ENCODE assay signal across 26 cellular contexts in genomic region chr11:66085071-66085470, GRCh38. TPM values are rescaled to one million over a fixed set of nuclear protein-coding genes. Genes with fewer than 3 reads are reported as not detected.
DNase-seq lines count a peak whose midpoint lies in the region; ATAC-seq and TF ChIP-seq lines count a peak whose summit lies in the region.
"Had no signal": no experiment of that assay in that cellular context is flagged by ENCODE, and none has a peak within 500 bp of the region (broad histone marks: within the 10 kb centered on the region; RNA-seq: fewer than 3 reads in every experiment).

No MANE protein-coding gene starts in this region.

- H3K27me3 Mint-ChIP-seq in natural killer cell (ENCODE audit: low read depth in 2 of 2): no peaks in the 10 kb centered on the region
- H3K27me3 Mint-ChIP-seq in natural killer cell treated with Interleukin-12 subunit alpha and Interleukin-12 subunit beta and Interleukin-15 and Interleukin-18, amount 100 ng/mL, for 72 hours: no peaks in the 10 kb centered on the region
- no peaks in the 10 kb centered on the region for H3K27me3 Mint-ChIP-seq in T-helper 17 cell
- no peaks in the 10 kb centered on the region for H3K27me3 Mint-ChIP-seq in stimulated activated memory B cell treated with anti-CD40 and anti-IgM and Interleukin-4, amounts not matched to agents 10 μg/mL and 1 μg/mL and 100 μg/mL, for 72 hours
- H3K27me3 Mint-ChIP-seq: stimulated activated naive CD8-positive, alpha-beta T cell treated with anti-CD3 and anti-CD28 coated beads, Interleukin-15, amount 100 ng/mL, for 72 hours; type B pancreatic cell had no signal

- intact Hi-C loops in natural killer cell (cut with micrococcal nuclease): no loop called here

- ATAC-seq in natural killer cell: no peak
- ATAC-seq in natural killer cell treated with Interleukin-12 subunit alpha and Interleukin-12 subunit beta and Interleukin-15 and Interleukin-18, amount 100 ng/mL, for 72 hours: no peak
- no peak for ATAC-seq in T-helper 17 cell
- ATAC-seq in stimulated activated memory B cell treated with anti-CD40 and anti-IgM and Interleukin-4, amounts not matched to agents 10 μg/mL and 1 μg/mL and 100 μg/mL, for 72 hours: no peak
- ATAC-seq: gastroesophageal sphincter; K562; stimulated activated naive CD8-positive, alpha-beta T cell treated with anti-CD3 and anti-CD28 coated beads, Interleukin-15, amount 100 ng/mL, for 72 hours had no signal

- no peaks in the 10 kb centered on the region for H3K9me3 ChIP-seq in T-helper 17 cell (ENCODE audit: control insufficient read depth, low read length, poor library complexity, severe bottlenecking)
- H3K9me3 ChIP-seq: adrenal gland, gastroesophageal sphincter, prostate gland had no signal

- no peak for TF ChIP-seq CTCF in natural killer cell (IDR thresholded peaks at IDR 0.05)

- DNase-seq in natural killer cell (no peak), T-helper 17 cell (no peak), fibroblast of peridontal ligament (ENCODE audit: extremely low read depth) (peak; percentile 13), inferior parietal cortex (ENCODE audit: extremely low spot score) (no peak)
- no peak for DNase-seq in natural killer cell treated with Interleukin-12 subunit alpha and Interleukin-12 subunit beta and Interleukin-15 and Interleukin-18, amount 100 ng/mL, for 72 hours (ENCODE audit: low spot score)
- DNase-seq in activated CD4-positive, alpha-beta T cell treated with anti-CD3 and anti-CD28 coated beads, Interleukin-2, amount 50 U/mL, for 48 hours: no peak
- DNase-seq in effector CD4-positive, alpha-beta T cell: no peak
- DNase-seq: activated CD4-positive, alpha-beta T cell treated with anti-CD3 and anti-CD28 coated beads, Interleukin-2, amount 50 U/mL, for 4 hours; activated T-cell treated with anti-CD3 and anti-CD28 coated beads, Interleukin-2, amount 50 U/mL, for 48 hours; DMS79 treated with DMSO at 0.1 percent for 48 hours; mesenchymal stem cell; NCI-H2171 treated with DMSO at 0.1 percent for 48 hours; NCI-H526 treated with DMSO at 0.1 percent for 48 hours; Right ventricle myocardium superior; small intestine; stimulated activated CD4-positive, alpha-beta T cell treated with anti-CD3 and anti-CD28 coated beads, Interleukin-4, amount 100 ng/mL, for 1 hour; stimulated activated naive CD8-positive, alpha-beta T cell treated with anti-CD3 and anti-CD28 coated beads, Interleukin-15, amount 100 ng/mL, for 72 hours had no signal

- H3K36me3 Mint-ChIP-seq in natural killer cell: no peaks in the 10 kb centered on the region
- no peaks in the 10 kb centered on the region for H3K36me3 Mint-ChIP-seq in natural killer cell treated with Interleukin-12 subunit alpha and Interleukin-12 subunit beta and Interleukin-15 and Interleukin-18, amount 100 ng/mL, for 72 hours
- no peaks in the 10 kb centered on the region for H3K36me3 Mint-ChIP-seq in T-helper 17 cell (ENCODE audit: low read depth)
- H3K36me3 Mint-ChIP-seq in stimulated activated memory B cell treated with anti-CD40 and anti-IgM and Interleukin-4, amounts not matched to agents 10 μg/mL and 1 μg/mL and 100 μg/mL, for 72 hours: peaks cover 7% of the 10 kb centered on the region

- H3K4me3 Mint-ChIP-seq in natural killer cell (no peak overlapping the region), T-helper 17 cell (no peak overlapping the region)
- no peak overlapping the region for H3K4me3 Mint-ChIP-seq in natural killer cell treated with Interleukin-12 subunit alpha and Interleukin-12 subunit beta and Interleukin-15 and Interleukin-18, amount 100 ng/mL, for 72 hours
- H3K4me3 Mint-ChIP-seq in stimulated activated memory B cell treated with anti-CD40 and anti-IgM and Interleukin-4, amounts not matched to agents 10 μg/mL and 1 μg/mL and 100 μg/mL, for 72 hours: no peak overlapping the region
- H3K4me3 Mint-ChIP-seq: neural crest cell; stimulated activated naive CD8-positive, alpha-beta T cell treated with anti-CD3 and anti-CD28 coated beads, Interleukin-15, amount 100 ng/mL, for 72 hours; T-helper 1 cell treated with Interleukin-12 subunit alpha and Interleukin-12 subunit beta and Interleukin-4 antibody, amounts not matched to agents 30 μg/mL and 1 μg/mL, for 36 hours; type B pancreatic cell had no signal

- no peaks in the 10 kb centered on the region for H3K9me3 Mint-ChIP-seq in natural killer cell
- no peaks in the 10 kb centered on the region for H3K9me3 Mint-ChIP-seq in natural killer cell treated with Interleukin-12 subunit alpha and Interleukin-12 subunit beta and Interleukin-15 and Interleukin-18, amount 100 ng/mL, for 72 hours
- no peaks in the 10 kb centered on the region for H3K9me3 Mint-ChIP-seq in stimulated activated memory B cell treated with anti-CD40 and anti-IgM and Interleukin-4, amounts not matched to agents 10 μg/mL and 1 μg/mL and 100 μg/mL, for 72 hours
- H3K9me3 Mint-ChIP-seq: neural crest cell; stimulated activated naive CD8-positive, alpha-beta T cell treated with anti-CD3 and anti-CD28 coated beads, Interleukin-15, amount 100 ng/mL, for 72 hours; T-helper 1 cell treated with Interleukin-12 subunit alpha and Interleukin-12 subunit beta and Interleukin-4 antibody, amounts not matched to agents 30 μg/mL and 1 μg/mL, for 36 hours; type B pancreatic cell had no signal

- H3K4me1 Mint-ChIP-seq in natural killer cell: peaks cover 59% of the 10 kb centered on the region in 2 donors
- peaks cover 39 to 43% of the 10 kb centered on the region in 2 donors for H3K4me1 Mint-ChIP-seq in natural killer cell treated with Interleukin-12 subunit alpha and Interleukin-12 subunit beta and Interleukin-15 and Interleukin-18, amount 100 ng/mL, for 72 hours (ENCODE audit: low read depth in 2 of 2)
- peaks cover 55% of the 10 kb centered on the region for H3K4me1 Mint-ChIP-seq in T-helper 17 cell
- H3K4me1 Mint-ChIP-seq in stimulated activated memory B cell treated with anti-CD40 and anti-IgM and Interleukin-4, amounts not matched to agents 10 μg/mL and 1 μg/mL and 100 μg/mL, for 72 hours: peaks cover 80% of the 10 kb centered on the region

- H3K27ac Mint-ChIP-seq in natural killer cell (peak overlapping the region; percentile 71 to 93), T-helper 17 cell (peak overlapping the region; percentile 96)
- H3K27ac Mint-ChIP-seq in natural killer cell treated with Interleukin-12 subunit alpha and Interleukin-12 subunit beta and Interleukin-15 and Interleukin-18, amount 100 ng/mL, for 72 hours: peak overlapping the region in 1 of 2 donors; percentile 10
- peak overlapping the region; percentile 73 for H3K27ac Mint-ChIP-seq in stimulated activated memory B cell treated with anti-CD40 and anti-IgM and Interleukin-4, amounts not matched to agents 10 μg/mL and 1 μg/mL and 100 μg/mL, for 72 hours
- H3K27ac Mint-ChIP-seq: T-helper 1 cell treated with Interleukin-12 subunit alpha and Interleukin-12 subunit beta and Interleukin-4 antibody, amounts not matched to agents 30 μg/mL and 1 μg/mL, for 36 hours; type B pancreatic cell had no signal

RNA-seq across cellular contexts. Expression of gene PACS1, which starts 15.0 kb away (rescaled TPM):
- total RNA-seq in natural killer cell: 100 to 1,000 TPM; 176 to 204 (median 186) TPM
- total RNA-seq in natural killer cell treated with Interleukin-12 subunit alpha and Interleukin-12 subunit beta and Interleukin-15 and Interleukin-18, amount 100 ng/mL, for 72 hours: 10 to 100 TPM; 64.3 to 73.3 TPM
- total RNA-seq in T-helper 17 cell: 100 to 1,000 TPM; 215 to 227 TPM

RNA-seq across cellular contexts. Expression of gene SF3B2, which starts 32.9 kb away (rescaled TPM):
- 100 to 1,000 TPM; 249 to 269 (median 253) TPM for total RNA-seq in natural killer cell
- 100 to 1,000 TPM; 227 to 286 TPM for total RNA-seq in natural killer cell treated with Interleukin-12 subunit alpha and Interleukin-12 subunit beta and Interleukin-15 and Interleukin-18, amount 100 ng/mL, for 72 hours
- 100 to 1,000 TPM; 187 to 208 TPM for total RNA-seq in T-helper 17 cell

RNA-seq across cellular contexts. Expression of gene GAL3ST3, which starts 36.1 kb away (rescaled TPM):
- total RNA-seq in natural killer cell (not detected), T-helper 17 cell (not detected)
- total RNA-seq in natural killer cell treated with Interleukin-12 subunit alpha and Interleukin-12 subunit beta and Interleukin-15 and Interleukin-18, amount 100 ng/mL, for 72 hours: not detected
- total RNA-seq: K562 had no signal

RNA-seq across cellular contexts. Expression of gene CATSPER1, which starts 58.8 kb away (rescaled TPM):
- total RNA-seq in natural killer cell (10 to 100 TPM; 12.2 to 16.9 (median 13.3) TPM), T-helper 17 cell (not detected)
- total RNA-seq in natural killer cell treated with Interleukin-12 subunit alpha and Interleukin-12 subunit beta and Interleukin-15 and Interleukin-18, amount 100 ng/mL, for 72 hours: 1 to 10 TPM; 1.5 to 8.8 TPM
- total RNA-seq: H1, neural crest cell, Right ventricle myocardium superior had no signal
